17 cellular contexts compared by ENCODE assay signal in the genomic region with DNA sequence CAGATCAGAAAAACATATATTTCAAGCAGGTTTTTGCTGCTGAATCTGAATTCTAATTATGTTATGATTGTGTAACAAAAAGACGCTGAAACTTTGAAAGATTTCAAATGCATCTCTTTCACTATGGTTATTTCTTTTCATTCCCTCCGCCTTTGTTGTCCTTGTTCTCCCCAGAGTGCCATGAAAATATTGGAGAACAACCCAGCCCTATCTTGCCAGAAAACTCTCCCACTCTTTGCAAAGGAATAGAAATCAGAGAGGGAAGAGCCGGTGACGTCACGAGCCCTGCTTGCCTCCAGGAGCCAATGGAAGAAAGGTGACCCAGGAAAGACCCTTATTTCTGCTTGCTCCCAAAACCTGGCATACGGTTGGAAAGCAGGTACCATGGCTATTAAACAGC. TPM values are rescaled to one million over a fixed set of nuclear protein-coding genes. Genes with fewer than 3 reads are reported as not detected.
DNase-seq lines count a peak whose midpoint lies in the region; ATAC-seq and TF ChIP-seq lines count a peak whose summit lies in the region.
"Had no signal": no experiment of that assay in that cellular context is flagged by ENCODE, and none has a peak within 500 bp of the region (broad histone marks: within the 10 kb centered on the region; RNA-seq: fewer than 3 reads in every experiment).

No MANE protein-coding gene starts in this region.

- DNase-seq in left ventricle myocardium superior, result peak; percentile 52
- DNase-seq in left ventricle myocardium inferior, result no peak
- DNase-seq in psoas muscle, result peak; percentile 27 to 70
- no peak for DNase-seq in testis
- DNase-seq in NCI-H128 (lab: John Stamatoyannopoulos, UW; ENCODE audit: unreplicated experiment), result no peak
- no peak for DNase-seq in GM19240 (ENCODE audit: insufficient read length, low spot score)
- DNase-seq: DMS153, MM.1S, NCI-H1105, NCI-H187, NCI-H748 treated with DMSO at 0.1 percent for 48 hours, PC-3 had no signal

- intact Hi-C loops in left ventricle myocardium superior (cut with micrococcal nuclease) (no loop called here), left ventricle myocardium inferior (cut with micrococcal nuclease) (no loop called here), psoas muscle (cut with DNase I) (no loop called here), testis (cut with DNase I; ENCODE audit: low total_unique reads) (no loop called here)

- H3K4me3 ChIP-seq in left ventricle myocardium inferior (no peak overlapping the region), gastroesophageal sphincter (no peak overlapping the region), psoas muscle (no peak overlapping the region), testis (no peak overlapping the region)

- peaks cover 93% of the 10 kb centered on the region for H3K27me3 ChIP-seq in left ventricle myocardium inferior (ENCODE audit: low read depth)
- peaks cover 64% of the 10 kb centered on the region for H3K27me3 ChIP-seq in gastroesophageal sphincter
- peaks cover 0 to 68% (median 15%) of the 10 kb centered on the region in 3 donors for H3K27me3 ChIP-seq in psoas muscle (ENCODE audit: insufficient read depth in 3 of 3, low read length in 2 of 3)
- no peaks in the 10 kb centered on the region for H3K27me3 ChIP-seq in testis

- 62 to 73% methylated on average over 3 to 5 of the region's 6 CpGs for WGBS in gastroesophageal sphincter (ENCODE audit: low coverage in 1 of 2), 2 donors
- WGBS in psoas muscle, 3 donors, result 27 to 51% (median 33%) methylated on average over 6 of the region's 6 CpGs
- 47 to 48% methylated on average over 6 of the region's 6 CpGs for WGBS in testis, 2 donors

- H3K27ac ChIP-seq in left ventricle myocardium inferior (replicated peaks), result no peak overlapping the region
- H3K27ac ChIP-seq in gastroesophageal sphincter, result peak overlapping the region in 3 of 4 donors; percentile 76 to 84 (median 77)
- H3K27ac ChIP-seq in psoas muscle, result no peak overlapping the region
- no peak overlapping the region for H3K27ac ChIP-seq in testis
- H3K27ac ChIP-seq: C4-2B had no signal

- ATAC-seq in left ventricle myocardium superior (no peak), gastroesophageal sphincter (no peak), psoas muscle (no peak), esophagus mucosa (no peak)
- ATAC-seq: PC-3 had no signal

- H3K36me3 ChIP-seq in left ventricle myocardium inferior (no peaks in the 10 kb centered on the region), gastroesophageal sphincter (peaks cover 0 to 13% of the 10 kb centered on the region in 2 donors), psoas muscle (ENCODE audit: insufficient read depth in 1 of 2, low read depth in 1 of 2) (no peaks in the 10 kb centered on the region), testis (ENCODE audit: low read depth, missing control alignments) (no peaks in the 10 kb centered on the region)

- no peak for TF ChIP-seq POLR2A in gastroesophageal sphincter (IDR thresholded peaks at IDR 0.05)
- TF ChIP-seq POLR2A in testis (IDR thresholded peaks at IDR 0.05), result no peak

- no peak for TF ChIP-seq EP300 in gastroesophageal sphincter (IDR thresholded peaks at IDR 0.05)

- H3K4me1 ChIP-seq in left ventricle myocardium inferior, result peaks cover 38% of the 10 kb centered on the region
- H3K4me1 ChIP-seq in gastroesophageal sphincter, result peaks cover 0 to 51% (median 0%) of the 10 kb centered on the region in 3 donors
- H3K4me1 ChIP-seq in psoas muscle, result peaks cover 3% of the 10 kb centered on the region
- H3K4me1 ChIP-seq in testis, result peaks cover 14% of the 10 kb centered on the region

- TF ChIP-seq CTCF in left ventricle myocardium inferior (IDR thresholded peaks at IDR 0.05; ENCODE audit: borderline replicate concordance) (no peak), gastroesophageal sphincter (IDR thresholded peaks at IDR 0.05) (no peak), psoas muscle (IDR thresholded peaks at IDR 0.05) (no peak), testis (IDR thresholded peaks at IDR 0.05) (no peak)

- H3K9me3 ChIP-seq in left ventricle myocardium inferior (replicated peaks), result no peaks in the 10 kb centered on the region
- no peaks in the 10 kb centered on the region for H3K9me3 ChIP-seq in gastroesophageal sphincter
- no peaks in the 10 kb centered on the region for H3K9me3 ChIP-seq in psoas muscle
- H3K9me3 ChIP-seq in testis, result no peaks in the 10 kb centered on the region
- H3K9me3 ChIP-seq: SK-N-SH had no signal

RNA-seq across cellular contexts. Expression of gene GFRA1, which starts 3.4 kb away (rescaled TPM):
- 6.7 TPM for total RNA-seq in left ventricle myocardium superior
- total RNA-seq in left ventricle myocardium inferior, result 5.1 TPM
- 10 to 100 TPM; 21.0 to 62.5 (median 59.3) TPM for total RNA-seq in gastroesophageal sphincter
- 10 to 100 TPM in 1 of 4 donors, 1 to 10 TPM in 3; 7.1 to 12.1 (median 8.8) TPM for total RNA-seq in psoas muscle
- 1 to 10 TPM; 4.6 to 5.0 (median 5.0) TPM for polyA plus RNA-seq in psoas muscle
- total RNA-seq in testis, result 10 to 100 TPM; 17.7 to 23.8 TPM
- polyA plus RNA-seq in testis (ENCODE audit: insufficient read depth, low read depth, low replicate concordance), result 8.6 TPM
- total RNA-seq in esophagus mucosa, result 0.56 TPM
- total RNA-seq: PC-3 had no signal

RNA-seq across cellular contexts. Expression of gene CCDC172, which starts 54.6 kb away (rescaled TPM):
- total RNA-seq in left ventricle myocardium superior (not detected), left ventricle myocardium inferior (not detected), gastroesophageal sphincter (not detected), psoas muscle (not detected), testis (10 to 100 TPM in 1 of 2 donors, 1 to 10 TPM in 1; 7.3 to 31.4 TPM), esophagus mucosa (not detected)
- polyA plus RNA-seq in psoas muscle (not detected), testis (ENCODE audit: insufficient read depth, low read depth, low replicate concordance) (6.7 TPM)
- total RNA-seq: A172, PC-3 had no signal
- polyA plus RNA-seq: SK-N-SH had no signal

Comparison
In these comparisons a context has a peak if more than half of its experiments do, and no peak if none do; other contexts are left out.
1. DNase-seq: peak in left ventricle myocardium superior (single experiment) and psoas muscle (2 of 2); none in left ventricle myocardium inferior (single experiment), testis (single experiment), NCI-H128 (single experiment) and GM19240 (single experiment).
2. H3K27ac ChIP-seq: peak in gastroesophageal sphincter (3 of 4); none in left ventricle myocardium inferior (single experiment), psoas muscle (single experiment) and testis (0 of 2).